2 cellular contexts compared by ENCODE assay signal in genomic region chr13:107339209-107339608, GRCh38.
TF ChIP-seq lines count a peak whose summit lies in the region.

No MANE protein-coding gene starts in this region.

TF ChIP-seq in IMR-90, 13 proteins besides CTCF, POLR2A, EP300 and RAD21:
- TF ChIP-seq FOS (IDR thresholded peaks at IDR 0.05; ENCODE audit: low read depth, low read length) (0 out of 2 replicates have a peak, but pooled peaks have one; percentile 6), BHLHE40 (IDR thresholded peaks at IDR 0.05; ENCODE audit: low read depth, low read length) (no peak), CEBPB (IDR thresholded peaks at IDR 0.05; ENCODE audit: low read depth, low read length) (0 out of 2 replicates have a peak, but pooled peaks have one; percentile 8), RCOR1 (IDR thresholded peaks at IDR 0.05; ENCODE audit: insufficient replicate concordance, low read length) (no peak)

TF ChIP-seq in SK-N-SH, 30 proteins besides CTCF, POLR2A, EP300 and RAD21:
- TF ChIP-seq RXRA (IDR thresholded peaks at IDR 0.05; ENCODE audit: borderline replicate concordance, low read depth) (no peak), FOSL2 (IDR thresholded peaks at IDR 0.05; ENCODE audit: borderline replicate concordance, low read depth) (peak; percentile 41; the same call in 1 of the 2 replicates)
TF ChIP-seq in SK-N-SH: peak in this region for 1.
